In the genomic region with DNA sequence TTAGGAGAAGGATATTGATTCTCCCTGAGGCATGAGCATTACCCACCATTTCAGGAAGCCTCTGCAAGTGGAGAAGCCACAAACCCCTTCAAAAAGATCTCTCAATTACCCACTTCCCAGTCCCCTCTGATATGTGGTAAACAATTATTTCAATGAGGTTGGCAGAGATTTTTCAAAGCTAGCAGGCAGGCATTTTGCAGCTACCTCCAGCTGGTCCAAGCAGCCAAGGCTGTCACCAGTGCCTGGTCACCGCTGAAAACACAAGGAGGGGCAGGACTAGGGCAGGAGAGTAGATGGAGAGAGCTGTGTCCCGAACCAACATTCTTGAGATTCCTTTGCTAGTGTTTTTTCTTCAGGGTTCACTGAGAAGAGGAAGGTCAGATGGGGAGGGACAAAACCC, we compare ENCODE assay signal across 10 cellular contexts. TPM values are rescaled to one million over a fixed set of nuclear protein-coding genes. Genes with fewer than 3 reads are reported as not detected.
DNase-seq lines count a peak whose midpoint lies in the region; ATAC-seq and TF ChIP-seq lines count a peak whose summit lies in the region.
"Had no signal": no experiment of that assay in that cellular context is flagged by ENCODE, and none has a peak within 500 bp of the region (broad histone marks: within the 10 kb centered on the region; RNA-seq: fewer than 3 reads in every experiment).

No MANE protein-coding gene starts in this region.

- no peaks in the 10 kb centered on the region for H3K27me3 Mint-ChIP-seq in neural progenitor cell (ENCODE audit: insufficient read depth, low read depth)

- H4K20me1 ChIP-seq in neural progenitor cell (ENCODE audit: low read depth), result peaks cover 60% of the 10 kb centered on the region

- TF ChIP-seq EP300 in ovary (IDR thresholded peaks at IDR 0.05), result no peak

- TF ChIP-seq POLR2A in ovary (IDR thresholded peaks at IDR 0.05), result no peak

- H3K9ac ChIP-seq in neural progenitor cell, result no peak overlapping the region

- H3F3A ChIP-seq in neural progenitor cell (ENCODE audit: low read depth), result peaks cover 50% of the 10 kb centered on the region

- H3K27me3 ChIP-seq in Panc1 (ENCODE audit: control insufficient read depth, insufficient read depth, low read length) (no peaks in the 10 kb centered on the region), neural progenitor cell (no peaks in the 10 kb centered on the region), ovary (no peaks in the 10 kb centered on the region)
- H3K27me3 ChIP-seq: gastrocnemius medialis had no signal

- peak; percentile 84; the same call in 1 of the 2 replicates for ATAC-seq in Panc1
- no peak for ATAC-seq in GM18873 (IDR thresholded peaks at IDR 0.05; ENCODE audit: low FRiP score, unreplicated experiment)
- no peak for ATAC-seq in HG02840 (IDR thresholded peaks at IDR 0.05; ENCODE audit: low FRiP score, unreplicated experiment)
- ATAC-seq: gastrocnemius medialis had no signal

- in situ Hi-C loops in Caki2 (cut with HindIII; ENCODE audit: low pct_unique_long_range_greater_than_20kb, low sequenced_read_pairs), result no loop called here
- in situ Hi-C loops in Panc1 (cut with HindIII; ENCODE audit: low pct_unique_long_range_greater_than_20kb, low sequenced_read_pairs), result no loop called here

- H3K4me1 ChIP-seq in Panc1 (ENCODE audit: control insufficient read depth, insufficient read depth, low read length) (peaks cover 47% of the 10 kb centered on the region), neural progenitor cell (peaks cover 37% of the 10 kb centered on the region), ovary (ENCODE audit: insufficient read depth) (peaks cover 6% of the 10 kb centered on the region)

- peaks cover 11% of the 10 kb centered on the region for H3K9me3 Mint-ChIP-seq in neural progenitor cell

- peaks cover 99% of the 10 kb centered on the region for H3K79me2 ChIP-seq in neural progenitor cell (ENCODE audit: low read depth)

- H3K27ac Mint-ChIP-seq in neural progenitor cell, result peak overlapping the region; percentile 9

- CTCF ChIA-PET in Panc1 (lab: Charles Lee), result no interaction called here

- H3K27ac ChIP-seq in Panc1 (ENCODE audit: low read length) (peak overlapping the region; percentile 77), epithelial cell of prostate (peak overlapping the region; percentile 83), neural progenitor cell (peak overlapping the region; percentile 91), ovary (no peak overlapping the region)

- H2AFZ ChIP-seq in neural progenitor cell (replicated peaks), result no peak overlapping the region

- H3K4me3 ChIP-seq in Panc1 (ENCODE audit: low read depth in 2 of 2, low read length in 2 of 2), result no peak overlapping the region
- peak overlapping the region; percentile 18 for H3K4me3 ChIP-seq in neural progenitor cell
- H3K4me3 ChIP-seq in ovary, result no peak overlapping the region
- H3K4me3 ChIP-seq: gastrocnemius medialis, skin epidermis had no signal

- 18 to 55% (median 37%) methylated on average over 2 of the region's 2 CpGs for WGBS in ovary, 3 donors

- peak overlapping the region; percentile 68 for H3K4me2 ChIP-seq in neural progenitor cell

- peaks cover 34% of the 10 kb centered on the region for H3K4me1 Mint-ChIP-seq in neural progenitor cell

- H3K4me3 Mint-ChIP-seq in neural progenitor cell, result no peak overlapping the region

- BruUV-seq in Panc1 (replicated peaks; lab: Mats Ljungman, UMichigan), result no TSS peak

- DNase-seq in Caki2 (ENCODE audit: low read depth), result peak; percentile 85
- no peak for DNase-seq in Panc1 (ENCODE audit: low read depth, low spot score)
- no peak for DNase-seq in epithelial cell of prostate (ENCODE audit: low read depth, low spot score)
- DNase-seq in neural progenitor cell (ENCODE audit: low spot score), result peak; percentile 73
- DNase-seq in NCI-H510A treated with DMSO at 0.1 percent for 48 hours (lab: John Stamatoyannopoulos, UW), result no peak
- DNase-seq in ovary, result no peak
- DNase-seq: gastrocnemius medialis had no signal

- POLR2A ChIA-PET in Panc1 (lab: Charles Lee), result no interaction called here

- H3K36me3 ChIP-seq in Panc1 (ENCODE audit: control insufficient read depth, insufficient read depth, low read length) (peaks cover 2% of the 10 kb centered on the region; the same call in 1 of the 2 replicates), neural progenitor cell (no peaks in the 10 kb centered on the region), ovary (no peaks in the 10 kb centered on the region)
- H3K36me3 ChIP-seq: gastrocnemius medialis had no signal

- H3K9me3 ChIP-seq in Panc1 (ENCODE audit: control insufficient read depth, insufficient read depth, low read depth, low read length), result no peaks in the 10 kb centered on the region
- no peaks in the 10 kb centered on the region for H3K9me3 ChIP-seq in neural progenitor cell (ENCODE audit: low read depth)
- H3K9me3 ChIP-seq in ovary, result no peaks in the 10 kb centered on the region
- H3K9me3 ChIP-seq: gastrocnemius medialis had no signal

- no peak for TF ChIP-seq CTCF in Panc1 (IDR thresholded peaks at IDR 0.05)
- no peak for TF ChIP-seq CTCF in neural progenitor cell (IDR thresholded peaks at IDR 0.05)
- no peak for TF ChIP-seq CTCF in ovary (IDR thresholded peaks at IDR 0.05)

- H3K36me3 Mint-ChIP-seq in neural progenitor cell, result peaks cover 29% of the 10 kb centered on the region

- intact Hi-C loops in Panc1 (cut with micrococcal nuclease; ENCODE audit: unreplicated experiment), result no loop called here
- intact Hi-C loops in ovary (cut with DNase I), result no loop called here

RNA-seq across cellular contexts. Expression of gene APP, which starts 22.5 kb away (rescaled TPM):
- total RNA-seq in Caki2 (2014; rRNA removed; shearing (Covaris generic); ENCODE audit: low replicate concordance), result 808 and 842 TPM in 2 replicates
- total RNA-seq in Panc1 (2021; ENCODE audit: unreplicated experiment) (542 TPM), neural progenitor cell (ENCODE audit: low replicate concordance) (292 and 306 TPM in 2 replicates), ovary (100 to 1,000 TPM; 211 to 489 (median 345) TPM)
- 700 TPM for polyA plus RNA-seq in Panc1 (2012; ENCODE audit: insufficient read length)
- 100 to 1,000 TPM; 484 to 945 TPM for polyA plus RNA-seq in ovary

Comparison
In these comparisons a context has a peak if more than half of its experiments do, and no peak if none do; other contexts are left out.
1. DNase-seq: peak in Caki2 (single experiment) and neural progenitor cell (single experiment); none in Panc1 (single experiment), epithelial cell of prostate (single experiment), NCI-H510A treated with DMSO at 0.1 percent for 48 hours (single experiment) and ovary (0 of 5).
2. H3K27ac ChIP-seq: peak in Panc1 (single experiment), epithelial cell of prostate (single experiment) and neural progenitor cell (single experiment); none in ovary (0 of 2).